In genomic region chr4:2243682-2244380, GRCh38 we compare ENCODE assay signal across 8 cellular contexts. TPM values are rescaled to one million over a fixed set of nuclear protein-coding genes. Genes with fewer than 3 reads are reported as not detected.
DNase-seq lines count a peak whose midpoint lies in the region; ATAC-seq and TF ChIP-seq lines count a peak whose summit lies in the region.

No MANE protein-coding gene starts in this region.

- no peaks in the 10 kb centered on the region for H3K36me3 ChIP-seq in CD8-positive, alpha-beta memory T cell (ENCODE audit: insufficient read depth, low read length)
- peaks cover 22% of the 10 kb centered on the region for H3K36me3 ChIP-seq in WERI-Rb-1
- peaks cover 0 to 10% of the 10 kb centered on the region in 2 donors for H3K36me3 ChIP-seq in gastrocnemius medialis

- peaks cover 21% of the 10 kb centered on the region for H3K4me1 ChIP-seq in CD8-positive, alpha-beta memory T cell (ENCODE audit: insufficient read depth, low read length)
- peaks cover 24 to 35% of the 10 kb centered on the region in 2 donors for H3K4me1 ChIP-seq in gastrocnemius medialis

- peak overlapping the region; percentile 25 to 90 (median 72) for H3K27ac Mint-ChIP-seq in CD8-positive, alpha-beta memory T cell

- peaks cover 0 to 2% of the 10 kb centered on the region in 2 donors for H3K27me3 Mint-ChIP-seq in CD8-positive, alpha-beta memory T cell

- ATAC-seq in gastrocnemius medialis = peak in 1 of 2 donors; percentile 21
- no peak for ATAC-seq in HG02973 (IDR thresholded peaks at IDR 0.05; ENCODE audit: unreplicated experiment)

- in situ Hi-C loops in gastrocnemius medialis (cut with MboI; ENCODE audit: low sequenced_read_pairs in 4 of 4) = loop anchor here in 3 of 4 donors (25.0 kb wide), 2 partner anchors 168 to 718 kb away; partner anchors contain the start of genes CFAP99 (in 2 of the 3), ZFYVE28 (in 2 of the 3), GRK4 (in 1 of the 3) and NOP14 (in 1 of the 3)

- TF ChIP-seq CTCF in HL-60 (IDR thresholded peaks at IDR 0.05; ENCODE audit: insufficient read depth, low read length) (peak; percentile 24), WERI-Rb-1 (IDR thresholded peaks at IDR 0.05; ENCODE audit: low read depth, low read length) (peak; percentile 64), gastrocnemius medialis (IDR thresholded peaks at IDR 0.05 in 4 of 5, conservative IDR thresholded peaks at IDR 0.05 in 1 of 5) (peak in 2 of 5 experiments; percentile 19 to 44)

- TF ChIP-seq POLR2A in gastrocnemius medialis (IDR thresholded peaks at IDR 0.05) = no peak

- POLR2A ChIA-PET in CD8-positive, alpha-beta memory T cell (lab: Charles Lee) = interaction anchor here (1.1 kb wide), 1 partner anchor 18 kb away, joined by 3 read pairs; the partner anchor contains the start of gene MXD4

- CTCF ChIA-PET in CD8-positive, alpha-beta memory T cell (lab: Charles Lee) = no interaction called here

- intact Hi-C loops in gastrocnemius medialis (cut with DNase I; ENCODE audit: low total_unique reads) = loop anchor here (2.0 to 5.0 kb wide), 2 partner anchors 219 to 718 kb away; partner anchors contain the start of genes GRK4 and NOP14

- no peak overlapping the region for H3K4me3 ChIP-seq in CD8-positive, alpha-beta memory T cell (ENCODE audit: low read length)
- H3K4me3 ChIP-seq in HL-60 (replicated peaks; ENCODE audit: insufficient read depth, low read length) (no peak overlapping the region), WERI-Rb-1 (ENCODE audit: low read depth, low read length) (no peak overlapping the region), gastrocnemius medialis (no peak overlapping the region)

- no peaks in the 10 kb centered on the region for H3K27me3 ChIP-seq in CD8-positive, alpha-beta memory T cell (ENCODE audit: insufficient read depth, low read length, poor library complexity, severe bottlenecking)
- H3K27me3 ChIP-seq in HL-60 (ENCODE audit: insufficient read depth, poor library complexity, severe bottlenecking) (no peaks in the 10 kb centered on the region), WERI-Rb-1 (ENCODE audit: insufficient read depth, low read depth, severe bottlenecking) (no peaks in the 10 kb centered on the region), gastrocnemius medialis (no peaks in the 10 kb centered on the region)

- H3K27ac ChIP-seq in CD8-positive, alpha-beta memory T cell (ENCODE audit: low read depth, low read length) = no peak overlapping the region
- H3K27ac ChIP-seq in HL-60 (replicated peaks) (no peak overlapping the region), WERI-Rb-1 (no peak overlapping the region), gastrocnemius medialis (peak overlapping the region in 3 of 4 donors; percentile 16 to 52 (median 24))

- peaks cover 41 to 53% (median 44%) of the 10 kb centered on the region in 3 donors for H3K4me1 Mint-ChIP-seq in CD8-positive, alpha-beta memory T cell

- H3K36me3 Mint-ChIP-seq in CD8-positive, alpha-beta memory T cell = peaks cover 0 to 30% (median 4%) of the 10 kb centered on the region in 3 donors

- H3K4me3 Mint-ChIP-seq in CD8-positive, alpha-beta memory T cell = peak overlapping the region in 1 of 7 donors; percentile 41

- no peaks in the 10 kb centered on the region for H3K9me3 Mint-ChIP-seq in CD8-positive, alpha-beta memory T cell

- DNase-seq in CD8-positive, alpha-beta memory T cell = no peak
- DNase-seq in HL-60 (ENCODE audit: low read depth in 1 of 2, low spot score in 1 of 2) (peak; percentile 47 to 76), WERI-Rb-1 (peak; percentile 63), globus pallidus (ENCODE audit: low spot score) (peak; percentile 67), gastrocnemius medialis (peak in 1 of 2 donors; percentile 32), NCI-H446 (lab: John Stamatoyannopoulos, UW) (no peak), HK-2 (ENCODE audit: unreplicated experiment) (no peak)

- no peaks in the 10 kb centered on the region for H3K9me3 ChIP-seq in CD8-positive, alpha-beta memory T cell (ENCODE audit: low read length)
- H3K9me3 ChIP-seq in WERI-Rb-1 (ENCODE audit: severe bottlenecking) (no peaks in the 10 kb centered on the region), gastrocnemius medialis (no peaks in the 10 kb centered on the region)

RNA-seq across cellular contexts. Expression of gene HAUS3, which starts 1.9 kb away (rescaled TPM):
- total RNA-seq in CD8-positive, alpha-beta memory T cell = 10 to 100 TPM; 23.8 to 23.9 TPM
- polyA plus RNA-seq in CD8-positive, alpha-beta memory T cell = 26.6 TPM
- total RNA-seq in gastrocnemius medialis = 10 to 100 TPM in 2 of 4 donors, 1 to 10 TPM in 2; 4.8 to 12.1 (median 9.5) TPM

RNA-seq across cellular contexts. Expression of gene POLN, which starts 1.9 kb away (rescaled TPM):
- total RNA-seq in CD8-positive, alpha-beta memory T cell = 1 to 10 TPM; 1.5 to 1.6 TPM
- polyA plus RNA-seq in CD8-positive, alpha-beta memory T cell = 0.55 TPM
- total RNA-seq in gastrocnemius medialis = 1 to 10 TPM in 1 of 4 donors, under 1 TPM in 2, not detected in 1; 0.71 to 2.0 (median 0.86) TPM

RNA-seq across cellular contexts. Expression of gene MXD4, which starts 18.1 kb away (rescaled TPM):
- total RNA-seq in CD8-positive, alpha-beta memory T cell = 10 to 100 TPM; 10.2 to 12.2 TPM
- polyA plus RNA-seq in CD8-positive, alpha-beta memory T cell = 47.2 TPM
- total RNA-seq in gastrocnemius medialis = 10 to 100 TPM; 20.4 to 29.4 (median 27.7) TPM

Comparison
In these comparisons a context has a peak if more than half of its experiments do, and no peak if none do; other contexts are left out.
1. DNase-seq: peak in HL-60 (2 of 2), WERI-Rb-1 (single experiment) and globus pallidus (single experiment); none in CD8-positive, alpha-beta memory T cell (0 of 5), NCI-H446 (0 of 2) and HK-2 (single experiment).
2. H3K27ac ChIP-seq: peak in gastrocnemius medialis (3 of 4); none in CD8-positive, alpha-beta memory T cell (single experiment), HL-60 (single experiment) and WERI-Rb-1 (single experiment).